Comparison of ENCODE assay signal across 1 cellular context in the genomic region with DNA sequence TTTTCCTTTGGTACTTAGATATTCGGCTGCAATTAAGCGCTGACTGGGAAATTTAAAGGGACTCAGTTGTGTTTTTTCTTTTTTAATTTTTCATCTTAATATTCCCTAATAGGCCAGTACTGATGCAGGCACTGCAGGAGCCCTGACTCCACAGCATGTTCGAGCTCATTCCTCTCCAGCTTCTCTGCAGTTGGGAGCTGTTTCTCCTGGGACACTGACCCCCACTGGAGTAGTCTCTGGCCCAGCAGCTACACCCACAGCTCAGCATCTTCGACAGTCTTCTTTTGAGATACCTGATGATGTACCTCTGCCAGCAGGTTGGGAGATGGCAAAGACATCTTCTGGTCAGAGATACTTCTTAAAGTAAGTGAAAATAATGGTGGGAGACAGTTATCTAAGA.
TF ChIP-seq lines count a peak whose summit lies in the region.

No MANE protein-coding gene starts in this region.

TF ChIP-seq in A549, 52 proteins besides CTCF, POLR2A, EP300 and RAD21 (continued from another document):
- TF ChIP-seq, protein P1, sequence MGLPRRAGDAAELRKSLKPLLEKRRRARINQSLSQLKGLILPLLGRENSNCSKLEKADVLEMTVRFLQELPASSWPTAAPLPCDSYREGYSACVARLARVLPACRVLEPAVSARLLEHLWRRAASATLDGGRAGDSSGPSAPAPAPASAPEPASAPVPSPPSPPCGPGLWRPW (IDR thresholded peaks at IDR 0.05) = no peak
- TF ChIP-seq FOSB (CRISPR knock-in tag; IDR thresholded peaks at IDR 0.05) = no peak
